Comparison of ENCODE assay signal across 8 cellular contexts in the genomic region with DNA sequence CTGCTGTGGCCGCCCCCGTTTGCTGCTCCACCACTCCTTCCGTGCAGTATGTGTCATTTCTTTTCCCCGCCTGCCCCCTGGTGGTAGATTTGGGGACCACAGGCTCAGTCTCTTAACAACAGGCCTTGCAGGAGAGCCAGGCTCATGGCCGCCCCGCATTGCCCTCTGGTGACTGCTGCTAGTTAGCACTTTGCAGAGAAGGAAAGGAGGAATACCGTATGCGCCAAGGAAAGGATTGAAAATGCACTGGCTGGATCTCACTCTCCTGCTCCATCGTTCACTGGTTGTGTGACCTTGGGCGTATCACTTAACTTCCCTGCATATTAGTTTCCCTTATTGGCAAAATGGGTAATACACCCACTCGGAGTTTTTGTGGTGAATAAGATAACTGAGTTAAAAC. TPM values are rescaled to one million over a fixed set of nuclear protein-coding genes. Genes with fewer than 3 reads are reported as not detected.
DNase-seq lines count a peak whose midpoint lies in the region; ATAC-seq lines count a peak whose summit lies in the region.

No MANE protein-coding gene starts in this region.

- DNase-seq in CD4-positive, alpha-beta memory T cell = peak; percentile 91 to 93 (median 91)
- DNase-seq in NCI-H524 treated with DMSO at 0.1 percent for 48 hours (lab: John Stamatoyannopoulos, UW) (peak; percentile 81), cerebellar nuclear complex (lab: John Stamatoyannopoulos, UW) (peak; percentile 53 to 84), left lobe of liver (ENCODE audit: low spot score) (peak; percentile 95)
- DNase-seq in activated CD4-positive, alpha-beta T cell treated with anti-CD3 and anti-CD28 coated beads for 24 hours (ENCODE audit: low read depth in 2 of 2) = peak; percentile 97 to 100
- peak; percentile 94 to 100 for DNase-seq in stimulated activated CD4-positive, alpha-beta T cell treated with anti-CD3 and anti-CD28 coated beads, Interleukin-4, amount 100 ng/mL, for 48 hours (ENCODE audit: low read depth in 2 of 2)

- H3K27me3 ChIP-seq in CD4-positive, alpha-beta memory T cell (ENCODE audit: insufficient read depth, low read length) = no peaks in the 10 kb centered on the region

- H3K36me3 Mint-ChIP-seq in CD4-positive, alpha-beta memory T cell = peaks cover 0 to 7% of the 10 kb centered on the region in 2 donors

- no peak overlapping the region for H3K4me3 Mint-ChIP-seq in CD4-positive, alpha-beta memory T cell

- peaks cover 0 to 10% (median 0%) of the 10 kb centered on the region in 8 donors for H3K9me3 Mint-ChIP-seq in CD4-positive, alpha-beta memory T cell

- peaks cover 5 to 14% (median 9%) of the 10 kb centered on the region in 4 donors for H3K4me1 Mint-ChIP-seq in CD4-positive, alpha-beta memory T cell

- no peak overlapping the region for H3K27ac ChIP-seq in CD4-positive, alpha-beta memory T cell (ENCODE audit: low read depth, low read length)

- H3K27ac Mint-ChIP-seq in CD4-positive, alpha-beta memory T cell = peak overlapping the region in 5 of 7 donors; percentile 2 to 78 (median 33)

- H3K27me3 Mint-ChIP-seq in CD4-positive, alpha-beta memory T cell = peaks cover 13 to 14% of the 10 kb centered on the region in 2 donors

- no peak overlapping the region for H3K4me3 ChIP-seq in CD4-positive, alpha-beta memory T cell (ENCODE audit: low read length in 2 of 2)

- ATAC-seq in GM19452 (IDR thresholded peaks at IDR 0.05; ENCODE audit: unreplicated experiment) (peak; percentile 100), HG03520 (IDR thresholded peaks at IDR 0.05; ENCODE audit: unreplicated experiment) (peak; percentile 98), left lobe of liver (peak; percentile 100)

- no peaks in the 10 kb centered on the region for H3K36me3 ChIP-seq in CD4-positive, alpha-beta memory T cell (ENCODE audit: insufficient read depth, low read length)

- peaks cover 6% of the 10 kb centered on the region for H3K4me1 ChIP-seq in CD4-positive, alpha-beta memory T cell (ENCODE audit: insufficient read depth, low read length)

- POLR2A ChIA-PET in CD4-positive, alpha-beta memory T cell (lab: Charles Lee; ENCODE audit: partially characterized antibody) = interaction anchor here (0.8 kb wide), 2 partner anchors 74 to 192 kb away, joined by 3 read pairs; no protein-coding TSS in a partner anchor

- no peaks in the 10 kb centered on the region for H3K9me3 ChIP-seq in CD4-positive, alpha-beta memory T cell (ENCODE audit: control insufficient read depth in 1 of 2, low read length in 2 of 2)

- intact Hi-C loops in CD4-positive, alpha-beta memory T cell (cut with micrococcal nuclease) = loop anchor here (1.0 to 10.0 kb wide), 6 partner anchors 38 to 268 kb away; a partner anchor contains a TSS

- CTCF ChIA-PET in CD4-positive, alpha-beta memory T cell (lab: Charles Lee; ENCODE audit: partially characterized antibody) = interaction anchor here (0.6 to 4.6 kb wide), 22 partner anchors 9 to 294 kb away, joined by 3 to 35 read pairs (median 4); a partner anchor contains a TSS

RNA-seq across cellular contexts. Expression of a gene that starts 39.3 kb away (rescaled TPM):
- total RNA-seq in CD4-positive, alpha-beta memory T cell = 10 to 100 TPM; 17.2 to 22.6 TPM
- polyA plus RNA-seq in CD4-positive, alpha-beta memory T cell = 1 to 10 TPM; 5.2 to 6.9 TPM
- 3.7 TPM for total RNA-seq in left lobe of liver
